ENCODE assay signal across 8 cellular contexts in the genomic region with DNA sequence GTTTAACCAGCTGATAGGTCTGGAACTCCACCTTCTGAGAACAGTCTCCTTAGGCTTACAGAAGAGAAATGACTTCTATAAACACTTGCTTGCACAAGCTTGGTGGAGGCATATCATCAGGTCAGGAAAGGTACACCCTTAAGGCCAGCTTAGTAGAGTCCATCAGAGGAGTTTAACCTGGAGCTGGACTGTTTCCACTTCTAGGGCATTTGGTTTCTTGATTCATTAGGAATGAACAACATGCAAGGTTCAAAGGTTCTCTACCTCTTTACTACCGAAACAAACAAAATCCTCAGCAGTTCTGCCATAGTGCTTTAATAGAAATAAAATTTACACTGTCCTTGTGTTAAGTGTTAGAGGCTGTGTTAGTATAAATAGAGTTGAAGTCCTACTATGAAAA.
"Had no signal": no experiment of that assay in that cellular context is flagged by ENCODE, and none has a peak within 500 bp of the region (broad histone marks: within the 10 kb centered on the region; RNA-seq: fewer than 3 reads in every experiment).

No MANE protein-coding gene starts in this region.

- H3K4me1 ChIP-seq: HAP-1 had no signal

- H3K9ac ChIP-seq: GM23248 had no signal

- H3K4me3 ChIP-seq: GM23248, HAP-1 had no signal

- H2AFZ ChIP-seq: GM23248 had no signal

- H3K9me3 ChIP-seq: HAP-1 had no signal

- H3K36me3 ChIP-seq: HAP-1 had no signal

- FAIRE-seq: HTR-8/SVneo had no signal

- ATAC-seq: HCT116 had no signal

- H3K27ac ChIP-seq: GM23248 had no signal

- DNase-seq: GM23248, GOT3, H7, HFFc6, KBM-7 had no signal
